Comparison of ENCODE assay signal across 22 cellular contexts in the genomic region with DNA sequence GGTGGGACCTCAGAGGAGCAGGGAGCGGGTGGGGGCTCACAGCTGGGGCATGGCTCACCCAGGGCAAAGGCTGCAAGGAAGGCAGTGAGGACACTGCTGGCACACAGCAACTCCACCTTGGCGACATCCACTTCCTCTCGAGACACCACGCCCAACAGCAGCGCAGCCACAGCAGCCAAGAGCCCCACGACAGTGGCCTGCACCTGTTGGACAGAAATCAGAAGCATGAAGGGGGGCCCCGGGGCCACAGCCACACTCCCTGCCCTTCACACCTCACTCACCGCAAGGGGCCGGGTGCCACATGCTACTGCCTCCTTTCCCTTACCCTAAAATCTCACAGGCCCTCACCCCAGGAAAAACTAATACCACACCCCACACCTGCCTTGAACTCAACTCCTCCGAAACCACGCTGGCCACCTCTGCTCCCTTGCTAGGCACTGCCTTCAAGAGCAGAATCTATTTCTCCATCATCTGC. TPM values are rescaled to one million over a fixed set of nuclear protein-coding genes. Genes with fewer than 3 reads are reported as not detected.
DNase-seq lines count a peak whose midpoint lies in the region; TF ChIP-seq lines count a peak whose summit lies in the region.
"Had no signal": no experiment of that assay in that cellular context is flagged by ENCODE, and none has a peak within 500 bp of the region (broad histone marks: within the 10 kb centered on the region; RNA-seq: fewer than 3 reads in every experiment).

No MANE protein-coding gene starts in this region.

- H3K4me3 Mint-ChIP-seq in IgD-negative memory B cell (peak overlapping the region in 2 of 4 donors; percentile 40 to 83), immature natural killer cell (peak overlapping the region in 3 of 5 donors; percentile 33 to 60 (median 40))

- H3K27ac ChIP-seq in tibial artery: no peak overlapping the region
- H3K27ac ChIP-seq: tibial nerve had no signal

- H3K36me3 ChIP-seq in tibial artery: peaks cover 39 to 85% (median 74%) of the 10 kb centered on the region in 3 donors
- H3K36me3 ChIP-seq: BE2C had no signal

- no peak for TF ChIP-seq CTCF in tibial artery (IDR thresholded peaks at IDR 0.05)

- no peaks in the 10 kb centered on the region for H3K4me1 ChIP-seq in tibial artery
- H3K4me1 ChIP-seq: BE2C, tibial nerve had no signal

- H3K36me3 Mint-ChIP-seq in IgD-negative memory B cell (peaks cover 27% of the 10 kb centered on the region), immature natural killer cell (peaks cover 23 to 47% (median 42%) of the 10 kb centered on the region in 3 donors)

- in situ Hi-C loops in KBM-7 (cut with MboI; ENCODE audit: low pct_unique_long_range_greater_than_20kb, low sequenced_read_pairs): no loop called here

- H3K27me3 Mint-ChIP-seq in IgD-negative memory B cell (no peaks in the 10 kb centered on the region), immature natural killer cell (ENCODE audit: low read depth in 3 of 3) (peaks cover 0 to 3% (median 2%) of the 10 kb centered on the region in 3 donors)

- H3K4me3 ChIP-seq in tibial artery: no peak overlapping the region
- H3K4me3 ChIP-seq: tibial nerve had no signal

- H3K4me1 Mint-ChIP-seq in IgD-negative memory B cell (peaks cover 5 to 15% (median 12%) of the 10 kb centered on the region in 3 donors), immature natural killer cell (peaks cover 19 to 23% of the 10 kb centered on the region in 2 donors)

- peak; percentile 29 for DNase-seq in activated CD8-positive, alpha-beta memory T cell treated with anti-CD3 and anti-CD28 coated beads, Interleukin-2, amount 50 U/mL, for 48 hours
- DNase-seq in activated CD8-positive, alpha-beta memory T cell treated with anti-CD3 and anti-CD28 coated beads for 24 hours: no peak
- DNase-seq in immature natural killer cell (peak; percentile 2 to 15 (median 7)), tibial artery (no peak), SIG-M5 (lab: John Stamatoyannopoulos, UW) (no peak), KBM-7 (no peak)
- DNase-seq in stimulated activated CD8-positive, alpha-beta memory T cell treated with anti-CD3 and anti-CD28 coated beads, Interleukin-4, amount 100 ng/mL, for 48 hours: peak; percentile 17
- DNase-seq: activated CD4-positive, CD25-positive, alpha-beta regulatory T cell treated with anti-CD3 and anti-CD28 coated beads, Interleukin-2, amount 50 U/mL, for 72 hours; activated naive CD4-positive, alpha-beta T cell treated with anti-CD3 and anti-CD28 coated beads, Interleukin-2, amount 50 U/mL, for 16 hours; anterior cingulate cortex; BE2C; COR-L47; DMS53; mesenchymal stem cell; NCI-H1092 treated with DMSO at 0.1 percent for 48 hours; NCI-H187; NCI-H2171 treated with DMSO at 0.1 percent for 48 hours; NCI-H524 treated with DMSO at 0.1 percent for 48 hours; occipital lobe; SW 1271 had no signal

- peaks cover 2 to 8% (median 5%) of the 10 kb centered on the region in 3 donors for H3K9me3 Mint-ChIP-seq in IgD-negative memory B cell
- peaks cover 0 to 7% (median 3%) of the 10 kb centered on the region in 6 donors for H3K9me3 Mint-ChIP-seq in immature natural killer cell

- H3K9me3 ChIP-seq in tibial artery: peaks cover 0 to 7% (median 7%) of the 10 kb centered on the region in 3 donors
- H3K9me3 ChIP-seq: BE2C had no signal

- H3K27ac Mint-ChIP-seq in IgD-negative memory B cell (peak overlapping the region in 2 of 3 donors; percentile 82 to 87), immature natural killer cell (peak overlapping the region in 5 of 6 donors; percentile 19 to 85 (median 79))

- intact Hi-C loops in tibial artery (cut with DNase I; ENCODE audit: low total_unique reads): no loop called here

- no peaks in the 10 kb centered on the region for H3K27me3 ChIP-seq in tibial artery
- H3K27me3 ChIP-seq: BE2C, tibial nerve had no signal

RNA-seq across cellular contexts. Expression of a gene that starts 57.3 kb away (rescaled TPM):
- polyA plus RNA-seq in IgD-negative memory B cell (not detected), immature natural killer cell (under 1 TPM in 1 of 3 donors, not detected in 2; 0.51 TPM)

RNA-seq across cellular contexts. Expression of a gene that starts 57.6 kb away (rescaled TPM):
- polyA plus RNA-seq in IgD-negative memory B cell: 18.1 TPM
- 10 to 100 TPM; 24.1 to 28.0 (median 25.4) TPM for polyA plus RNA-seq in immature natural killer cell

Comparison
In these comparisons a context has a peak if more than half of its experiments do, and no peak if none do; other contexts are left out.
1. DNase-seq: peak in activated CD8-positive, alpha-beta memory T cell treated with anti-CD3 and anti-CD28 coated beads, Interleukin-2, amount 50 U/mL, for 48 hours (single experiment), immature natural killer cell (3 of 3) and stimulated activated CD8-positive, alpha-beta memory T cell treated with anti-CD3 and anti-CD28 coated beads, Interleukin-4, amount 100 ng/mL, for 48 hours (single experiment); none in activated CD8-positive, alpha-beta memory T cell treated with anti-CD3 and anti-CD28 coated beads for 24 hours (single experiment), tibial artery (0 of 2), SIG-M5 (single experiment) and KBM-7 (single experiment).